Comparison of ENCODE assay signal across 1 cellular context in the genomic region with DNA sequence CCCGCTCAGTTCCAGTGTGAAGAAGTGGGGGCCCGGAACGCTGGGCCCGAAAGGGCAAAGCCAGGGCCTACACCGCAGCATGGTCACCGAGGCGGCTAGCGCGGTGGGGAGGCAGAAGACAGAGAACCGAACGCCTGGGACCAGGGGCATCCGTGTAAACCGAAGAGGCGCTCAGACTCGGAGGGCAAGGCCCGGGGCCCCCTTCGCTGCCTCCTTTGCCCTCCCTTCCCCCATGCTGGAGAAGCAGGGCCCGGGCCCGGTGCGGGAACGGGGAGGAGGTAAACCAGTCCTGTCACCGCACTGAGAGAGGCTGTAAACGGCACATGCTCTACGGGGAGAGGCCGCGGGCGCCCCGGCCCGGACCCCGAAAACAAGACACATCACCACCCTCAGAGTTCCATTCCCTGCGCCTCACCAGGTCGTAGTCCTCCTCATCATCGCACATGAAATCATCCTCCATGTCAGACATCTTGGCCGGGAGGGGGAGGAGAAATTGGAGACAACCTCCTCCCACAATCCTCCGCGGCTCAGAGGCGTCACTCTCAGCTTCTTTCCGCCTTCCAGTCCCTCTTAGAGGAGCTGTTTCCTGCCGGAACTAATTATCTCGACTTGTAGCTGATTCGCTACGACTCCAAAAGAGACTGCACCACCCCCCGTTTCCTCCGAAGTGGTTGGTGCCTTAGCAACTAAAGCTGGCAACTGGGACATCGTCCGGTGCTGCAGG.
TF ChIP-seq lines count a peak whose summit lies in the region.

A gene (minus strand): TSS at position 490 of the 724 bp plus-strand sequence. CDS start 21 bp downstream, at position 469.

TF ChIP-seq in HepG2, 621 proteins besides CTCF, POLR2A, EP300 and RAD21 (continued from another document and continues in another):
- TF ChIP-seq ZNF879 (CRISPR knock-in tag; IDR thresholded peaks at IDR 0.05): 0 out of 2 replicates have a peak, but pooled peaks have one; percentile 65
- TF ChIP-seq FOXC1 (CRISPR knock-in tag; IDR thresholded peaks at IDR 0.05; ENCODE audit: borderline replicate concordance): peak; percentile 96
- peak; percentile 81; the same call in 1 of the 2 replicates for TF ChIP-seq ZNF607 (CRISPR knock-in tag; IDR thresholded peaks at IDR 0.05; ENCODE audit: borderline replicate concordance)
- TF ChIP-seq ZNF136 (CRISPR knock-in tag; IDR thresholded peaks at IDR 0.05; ENCODE audit: low read depth): no peak; the same call in 1 of the 2 replicates
- no peak for TF ChIP-seq ZNF496 (CRISPR knock-in tag; IDR thresholded peaks at IDR 0.05; ENCODE audit: insufficient replicate concordance)
- TF ChIP-seq ZNF652 (CRISPR knock-in tag; IDR thresholded peaks at IDR 0.05; ENCODE audit: borderline replicate concordance, low read depth): no peak; the same call in 1 of the 2 replicates
- TF ChIP-seq, protein P1, sequence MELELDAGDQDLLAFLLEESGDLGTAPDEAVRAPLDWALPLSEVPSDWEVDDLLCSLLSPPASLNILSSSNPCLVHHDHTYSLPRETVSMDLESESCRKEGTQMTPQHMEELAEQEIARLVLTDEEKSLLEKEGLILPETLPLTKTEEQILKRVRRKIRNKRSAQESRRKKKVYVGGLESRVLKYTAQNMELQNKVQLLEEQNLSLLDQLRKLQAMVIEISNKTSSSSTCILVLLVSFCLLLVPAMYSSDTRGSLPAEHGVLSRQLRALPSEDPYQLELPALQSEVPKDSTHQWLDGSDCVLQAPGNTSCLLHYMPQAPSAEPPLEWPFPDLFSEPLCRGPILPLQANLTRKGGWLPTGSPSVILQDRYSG (CRISPR knock-in tag; IDR thresholded peaks at IDR 0.05): no peak; the same call in 1 of the 2 replicates
- 0 out of 2 replicates have a peak, but pooled peaks have one; percentile 59 for TF ChIP-seq CCDC6 (CRISPR knock-in tag; IDR thresholded peaks at IDR 0.05)
- TF ChIP-seq, protein P2, sequence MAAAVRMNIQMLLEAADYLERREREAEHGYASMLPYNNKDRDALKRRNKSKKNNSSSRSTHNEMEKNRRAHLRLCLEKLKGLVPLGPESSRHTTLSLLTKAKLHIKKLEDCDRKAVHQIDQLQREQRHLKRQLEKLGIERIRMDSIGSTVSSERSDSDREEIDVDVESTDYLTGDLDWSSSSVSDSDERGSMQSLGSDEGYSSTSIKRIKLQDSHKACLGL (CRISPR knock-in tag; IDR thresholded peaks at IDR 0.05): no peak
- TF ChIP-seq SOX6 (IDR thresholded peaks at IDR 0.05): no peak
- TF ChIP-seq SOX6 (CRISPR knock-in tag; IDR thresholded peaks at IDR 0.05): peak; percentile 69
- TF ChIP-seq, protein P3, sequence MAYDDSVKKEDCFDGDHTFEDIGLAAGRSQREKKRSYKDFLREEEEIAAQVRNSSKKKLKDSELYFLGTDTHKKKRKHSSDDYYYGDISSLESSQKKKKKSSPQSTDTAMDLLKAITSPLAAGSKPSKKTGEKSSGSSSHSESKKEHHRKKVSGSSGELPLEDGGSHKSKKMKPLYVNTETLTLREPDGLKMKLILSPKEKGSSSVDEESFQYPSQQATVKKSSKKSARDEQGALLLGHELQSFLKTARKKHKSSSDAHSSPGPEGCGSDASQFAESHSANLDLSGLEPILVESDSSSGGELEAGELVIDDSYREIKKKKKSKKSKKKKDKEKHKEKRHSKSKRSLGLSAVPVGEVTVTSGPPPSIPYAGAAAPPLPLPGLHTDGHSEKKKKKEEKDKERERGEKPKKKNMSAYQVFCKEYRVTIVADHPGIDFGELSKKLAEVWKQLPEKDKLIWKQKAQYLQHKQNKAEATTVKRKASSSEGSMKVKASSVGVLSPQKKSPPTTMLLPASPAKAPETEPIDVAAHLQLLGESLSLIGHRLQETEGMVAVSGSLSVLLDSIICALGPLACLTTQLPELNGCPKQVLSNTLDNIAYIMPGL (CRISPR knock-in tag; IDR thresholded peaks at IDR 0.05; ENCODE audit: borderline replicate concordance in 1 of 2, low read depth in 1 of 2): peak; percentile 60 to 80; a peak in 2 of 4 replicates
- TF ChIP-seq ZSCAN25 (CRISPR knock-in tag; IDR thresholded peaks at IDR 0.05): no peak
- TF ChIP-seq KDM5A (IDR thresholded peaks at IDR 0.05; ENCODE audit: borderline replicate concordance, low read length): peak; percentile 92
- TF ChIP-seq CENPX (CRISPR knock-in tag; IDR thresholded peaks at IDR 0.05): no peak
- TF ChIP-seq RCOR2 (CRISPR knock-in tag; IDR thresholded peaks at IDR 0.05): no peak
- no peak for TF ChIP-seq ZBTB7A (CRISPR knock-in tag; IDR thresholded peaks at IDR 0.05)
- TF ChIP-seq ZNF12 (CRISPR knock-in tag; IDR thresholded peaks at IDR 0.05): peak; percentile 53
- TF ChIP-seq SALL1 (CRISPR knock-in tag; IDR thresholded peaks at IDR 0.05): peak; percentile 84
- TF ChIP-seq NFYC (CRISPR knock-in tag; IDR thresholded peaks at IDR 0.05): peak; percentile 51
- peak; percentile 92 for TF ChIP-seq GABPA (IDR thresholded peaks at IDR 0.05; ENCODE audit: low read depth, low read length)
- TF ChIP-seq GABPA (CRISPR knock-in tag; IDR thresholded peaks at IDR 0.05; ENCODE audit: low read depth): peak; percentile 99
- TF ChIP-seq, protein P4, sequence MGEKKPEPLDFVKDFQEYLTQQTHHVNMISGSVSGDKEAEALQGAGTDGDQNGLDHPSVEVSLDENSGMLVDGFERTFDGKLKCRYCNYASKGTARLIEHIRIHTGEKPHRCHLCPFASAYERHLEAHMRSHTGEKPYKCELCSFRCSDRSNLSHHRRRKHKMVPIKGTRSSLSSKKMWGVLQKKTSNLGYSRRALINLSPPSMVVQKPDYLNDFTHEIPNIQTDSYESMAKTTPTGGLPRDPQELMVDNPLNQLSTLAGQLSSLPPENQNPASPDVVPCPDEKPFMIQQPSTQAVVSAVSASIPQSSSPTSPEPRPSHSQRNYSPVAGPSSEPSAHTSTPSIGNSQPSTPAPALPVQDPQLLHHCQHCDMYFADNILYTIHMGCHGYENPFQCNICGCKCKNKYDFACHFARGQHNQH (CRISPR knock-in tag; IDR thresholded peaks at IDR 0.05): peak; percentile 69
- TF ChIP-seq, protein P5, sequence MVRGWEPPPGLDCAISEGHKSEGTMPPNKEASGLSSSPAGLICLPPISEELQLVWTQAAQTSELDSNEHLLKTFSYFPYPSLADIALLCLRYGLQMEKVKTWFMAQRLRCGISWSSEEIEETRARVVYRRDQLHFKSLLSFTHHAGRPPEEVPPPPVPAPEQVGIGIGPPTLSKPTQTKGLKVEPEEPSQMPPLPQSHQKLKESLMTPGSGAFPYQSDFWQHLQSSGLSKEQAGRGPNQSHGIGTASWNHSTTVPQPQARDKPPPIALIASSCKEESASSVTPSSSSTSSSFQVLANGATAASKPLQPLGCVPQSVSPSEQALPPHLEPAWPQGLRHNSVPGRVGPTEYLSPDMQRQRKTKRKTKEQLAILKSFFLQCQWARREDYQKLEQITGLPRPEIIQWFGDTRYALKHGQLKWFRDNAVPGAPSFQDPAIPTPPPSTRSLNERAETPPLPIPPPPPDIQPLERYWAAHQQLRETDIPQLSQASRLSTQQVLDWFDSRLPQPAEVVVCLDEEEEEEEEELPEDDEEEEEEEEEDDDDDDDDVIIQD (CRISPR knock-in tag; IDR thresholded peaks at IDR 0.05; ENCODE audit: low read depth): peak; percentile 83
- 0 out of 2 replicates have a peak, but pooled peaks have one; percentile 54 for TF ChIP-seq PRMT3 (CRISPR knock-in tag; IDR thresholded peaks at IDR 0.05; ENCODE audit: borderline replicate concordance, low read depth)
- peak; percentile 70; the same call in 1 of the 2 replicates for TF ChIP-seq ZNF292 (CRISPR knock-in tag; IDR thresholded peaks at IDR 0.05; ENCODE audit: borderline replicate concordance, low read depth)
- peak; percentile 26; the same call in 1 of the 2 replicates for TF ChIP-seq MEIS2 (CRISPR knock-in tag; IDR thresholded peaks at IDR 0.05)
- TF ChIP-seq GTF2F1 (IDR thresholded peaks at IDR 0.05; ENCODE audit: low read length): no peak
- TF ChIP-seq, protein P6, sequence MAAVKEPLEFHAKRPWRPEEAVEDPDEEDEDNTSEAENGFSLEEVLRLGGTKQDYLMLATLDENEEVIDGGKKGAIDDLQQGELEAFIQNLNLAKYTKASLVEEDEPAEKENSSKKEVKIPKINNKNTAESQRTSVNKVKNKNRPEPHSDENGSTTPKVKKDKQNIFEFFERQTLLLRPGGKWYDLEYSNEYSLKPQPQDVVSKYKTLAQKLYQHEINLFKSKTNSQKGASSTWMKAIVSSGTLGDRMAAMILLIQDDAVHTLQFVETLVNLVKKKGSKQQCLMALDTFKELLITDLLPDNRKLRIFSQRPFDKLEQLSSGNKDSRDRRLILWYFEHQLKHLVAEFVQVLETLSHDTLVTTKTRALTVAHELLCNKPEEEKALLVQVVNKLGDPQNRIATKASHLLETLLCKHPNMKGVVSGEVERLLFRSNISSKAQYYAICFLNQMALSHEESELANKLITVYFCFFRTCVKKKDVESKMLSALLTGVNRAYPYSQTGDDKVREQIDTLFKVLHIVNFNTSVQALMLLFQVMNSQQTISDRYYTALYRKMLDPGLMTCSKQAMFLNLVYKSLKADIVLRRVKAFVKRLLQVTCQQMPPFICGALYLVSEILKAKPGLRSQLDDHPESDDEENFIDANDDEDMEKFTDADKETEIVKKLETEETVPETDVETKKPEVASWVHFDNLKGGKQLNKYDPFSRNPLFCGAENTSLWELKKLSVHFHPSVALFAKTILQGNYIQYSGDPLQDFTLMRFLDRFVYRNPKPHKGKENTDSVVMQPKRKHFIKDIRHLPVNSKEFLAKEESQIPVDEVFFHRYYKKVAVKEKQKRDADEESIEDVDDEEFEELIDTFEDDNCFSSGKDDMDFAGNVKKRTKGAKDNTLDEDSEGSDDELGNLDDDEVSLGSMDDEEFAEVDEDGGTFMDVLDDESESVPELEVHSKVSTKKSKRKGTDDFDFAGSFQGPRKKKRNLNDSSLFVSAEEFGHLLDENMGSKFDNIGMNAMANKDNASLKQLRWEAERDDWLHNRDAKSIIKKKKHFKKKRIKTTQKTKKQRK (IDR thresholded peaks at IDR 0.05; ENCODE audit: low read length): no peak
- TF ChIP-seq PHF20 (CRISPR knock-in tag; IDR thresholded peaks at IDR 0.05): peak; percentile 96
- peak; percentile 96; the same call in 1 of the 2 replicates for TF ChIP-seq CBX5 (CRISPR knock-in tag; IDR thresholded peaks at IDR 0.05; ENCODE audit: borderline replicate concordance)
- TF ChIP-seq SAP130 (CRISPR knock-in tag; IDR thresholded peaks at IDR 0.05; ENCODE audit: low read depth): peak; percentile 97
- peak; percentile 77; the same call in 1 of the 2 replicates for TF ChIP-seq ZNF790 (CRISPR knock-in tag; IDR thresholded peaks at IDR 0.05; ENCODE audit: borderline replicate concordance)
- TF ChIP-seq, protein P7, sequence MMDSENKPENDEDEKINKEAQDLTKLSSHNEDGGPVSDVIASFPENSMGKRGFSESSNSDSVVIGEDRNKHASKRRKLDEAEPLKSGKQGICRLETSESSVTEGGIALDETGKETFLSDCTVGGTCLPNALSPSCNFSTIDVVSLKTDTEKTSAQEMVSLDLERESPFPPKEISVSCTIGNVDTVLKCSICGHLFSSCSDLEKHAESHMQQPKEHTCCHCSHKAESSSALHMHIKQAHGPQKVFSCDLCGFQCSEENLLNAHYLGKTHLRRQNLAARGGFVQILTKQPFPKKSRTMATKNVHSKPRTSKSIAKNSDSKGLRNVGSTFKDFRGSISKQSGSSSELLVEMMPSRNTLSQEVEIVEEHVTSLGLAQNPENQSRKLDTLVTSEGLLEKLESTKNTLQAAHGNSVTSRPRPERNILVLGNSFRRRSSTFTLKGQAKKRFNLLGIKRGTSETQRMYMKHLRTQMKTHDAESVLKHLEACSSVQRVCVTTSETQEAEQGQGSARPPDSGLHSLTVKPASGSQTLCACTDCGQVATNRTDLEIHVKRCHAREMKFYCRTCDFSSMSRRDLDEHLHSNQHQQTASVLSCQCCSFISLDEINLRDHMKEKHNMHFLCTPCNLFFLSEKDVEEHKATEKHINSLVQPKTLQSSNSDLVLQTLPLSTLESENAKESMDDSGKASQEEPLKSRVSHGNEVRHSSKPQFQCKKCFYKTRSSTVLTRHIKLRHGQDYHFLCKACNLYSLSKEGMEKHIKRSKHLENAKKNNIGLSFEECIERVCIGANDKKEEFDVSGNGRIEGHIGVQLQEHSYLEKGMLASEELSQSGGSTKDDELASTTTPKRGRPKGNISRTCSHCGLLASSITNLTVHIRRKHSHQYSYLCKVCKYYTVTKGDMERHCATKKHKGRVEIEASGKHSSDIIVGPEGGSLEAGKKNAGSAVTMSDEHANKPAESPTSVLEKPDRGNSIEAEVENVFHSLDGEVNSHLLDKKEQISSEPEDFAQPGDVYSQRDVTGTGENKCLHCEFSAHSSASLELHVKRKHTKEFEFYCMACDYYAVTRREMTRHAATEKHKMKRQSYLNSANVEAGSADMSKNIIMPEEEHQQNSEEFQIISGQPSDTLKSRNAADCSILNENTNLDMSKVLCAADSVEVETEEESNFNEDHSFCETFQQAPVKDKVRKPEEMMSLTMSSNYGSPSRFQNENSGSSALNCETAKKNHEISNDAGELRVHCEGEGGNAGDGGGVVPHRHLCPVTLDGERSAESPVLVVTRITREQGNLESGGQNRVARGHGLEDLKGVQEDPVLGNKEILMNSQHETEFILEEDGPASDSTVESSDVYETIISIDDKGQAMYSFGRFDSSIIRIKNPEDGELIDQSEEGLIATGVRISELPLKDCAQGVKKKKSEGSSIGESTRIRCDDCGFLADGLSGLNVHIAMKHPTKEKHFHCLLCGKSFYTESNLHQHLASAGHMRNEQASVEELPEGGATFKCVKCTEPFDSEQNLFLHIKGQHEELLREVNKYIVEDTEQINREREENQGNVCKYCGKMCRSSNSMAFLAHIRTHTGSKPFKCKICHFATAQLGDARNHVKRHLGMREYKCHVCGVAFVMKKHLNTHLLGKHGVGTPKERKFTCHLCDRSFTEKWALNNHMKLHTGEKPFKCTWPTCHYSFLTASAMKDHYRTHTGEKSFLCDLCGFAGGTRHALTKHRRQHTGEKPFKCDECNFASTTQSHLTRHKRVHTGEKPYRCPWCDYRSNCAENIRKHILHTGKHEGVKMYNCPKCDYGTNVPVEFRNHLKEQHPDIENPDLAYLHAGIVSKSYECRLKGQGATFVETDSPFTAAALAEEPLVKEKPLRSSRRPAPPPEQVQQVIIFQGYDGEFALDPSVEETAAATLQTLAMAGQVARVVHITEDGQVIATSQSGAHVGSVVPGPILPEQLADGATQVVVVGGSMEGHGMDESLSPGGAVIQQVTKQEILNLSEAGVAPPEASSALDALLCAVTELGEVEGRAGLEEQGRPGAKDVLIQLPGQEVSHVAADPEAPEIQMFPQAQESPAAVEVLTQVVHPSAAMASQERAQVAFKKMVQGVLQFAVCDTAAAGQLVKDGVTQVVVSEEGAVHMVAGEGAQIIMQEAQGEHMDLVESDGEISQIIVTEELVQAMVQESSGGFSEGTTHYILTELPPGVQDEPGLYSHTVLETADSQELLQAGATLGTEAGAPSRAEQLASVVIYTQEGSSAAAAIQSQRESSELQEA (CRISPR knock-in tag; IDR thresholded peaks at IDR 0.05; ENCODE audit: not compliant biosample characterization): no peak
- TF ChIP-seq ZNF282 (IDR thresholded peaks at IDR 0.05; ENCODE audit: partially characterized antibody): no peak
- TF ChIP-seq SALL2 (CRISPR knock-in tag; IDR thresholded peaks at IDR 0.05): peak; percentile 51
- TF ChIP-seq ZNF782 (CRISPR knock-in tag; IDR thresholded peaks at IDR 0.05; ENCODE audit: borderline replicate concordance): 0 out of 2 replicates have a peak, but pooled peaks have one; percentile 5
- TF ChIP-seq WIZ (CRISPR knock-in tag; IDR thresholded peaks at IDR 0.05): peak; percentile 77; the same call in 1 of the 2 replicates
- TF ChIP-seq CBX1 (IDR thresholded peaks at IDR 0.05; ENCODE audit: low read depth): peak; percentile 78
- TF ChIP-seq KLF13 (CRISPR knock-in tag; IDR thresholded peaks at IDR 0.05): no peak
- TF ChIP-seq ZNF564 (CRISPR knock-in tag; IDR thresholded peaks at IDR 0.05): 0 out of 2 replicates have a peak, but pooled peaks have one; percentile 51
